ENCODE assay signal across 8 cellular contexts in the genomic region with DNA sequence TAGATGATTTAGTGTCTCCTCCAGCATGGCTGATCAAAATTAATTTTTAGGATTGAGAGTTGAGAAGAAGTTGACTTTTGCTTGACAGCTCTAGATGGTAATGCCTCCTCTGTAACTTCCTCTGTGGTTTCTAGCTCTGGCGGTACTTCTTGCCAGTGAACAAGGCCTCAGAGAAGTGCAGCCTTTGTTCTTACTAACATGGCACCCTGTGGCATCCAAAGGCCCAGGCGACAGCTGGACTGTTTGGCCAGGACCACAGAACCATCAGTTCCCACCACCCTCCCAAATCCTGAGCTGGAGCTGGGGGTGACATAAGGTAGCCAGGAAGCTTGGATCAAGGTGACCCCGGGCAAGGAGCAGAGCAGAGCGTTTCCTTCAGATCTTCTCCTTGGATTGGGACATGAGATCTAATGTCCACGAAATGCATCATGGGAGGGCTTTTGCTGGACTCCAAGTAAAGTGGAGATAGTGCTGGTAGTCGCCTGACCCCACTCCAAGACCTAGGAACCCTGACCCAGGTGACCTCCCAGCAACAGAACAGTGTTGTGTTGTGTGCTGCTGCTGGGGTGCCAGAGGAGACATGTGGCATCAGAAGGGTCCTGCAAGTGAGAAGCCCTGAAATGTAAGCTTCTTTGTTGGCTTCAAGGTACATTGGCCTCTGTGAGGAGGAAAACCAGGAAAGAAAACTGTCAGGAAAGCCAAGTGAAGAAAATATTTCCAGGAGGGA. TPM values are rescaled to one million over a fixed set of nuclear protein-coding genes. Genes with fewer than 3 reads are reported as not detected.
DNase-seq lines count a peak whose midpoint lies in the region; ATAC-seq, FAIRE-seq and TF ChIP-seq lines count a peak whose summit lies in the region.

No MANE protein-coding gene starts in this region.

- H3K4me3 ChIP-seq in naive thymus-derived CD4-positive, alpha-beta T cell (ENCODE audit: low read length), result peak overlapping the region; percentile 24
- H3K4me3 ChIP-seq in gastrocnemius medialis (no peak overlapping the region), vagina (no peak overlapping the region)

- H3K27me3 Mint-ChIP-seq in T-cell, result no peaks in the 10 kb centered on the region
- H3K27me3 Mint-ChIP-seq in naive thymus-derived CD4-positive, alpha-beta T cell, result no peaks in the 10 kb centered on the region

- CTCF ChIA-PET in T-cell (lab: Charles Lee), result interaction anchor here (0.6 to 2.1 kb wide), 9 partner anchors 9 to 145 kb away, joined by 3 to 8 read pairs (median 4); a partner anchor contains a TSS
- CTCF ChIA-PET in naive thymus-derived CD4-positive, alpha-beta T cell (lab: Charles Lee), result interaction anchor here (0.6 to 1.6 kb wide), 4 partner anchors 8 to 49 kb away, joined by 3 to 8 read pairs (median 4); no protein-coding TSS in a partner anchor

- peaks cover 78 to 80% of the 10 kb centered on the region in 2 donors for H3K4me1 ChIP-seq in naive thymus-derived CD4-positive, alpha-beta T cell (ENCODE audit: control insufficient read depth in 2 of 2, insufficient read depth in 2 of 2, low read length in 2 of 2)
- H3K4me1 ChIP-seq in gastrocnemius medialis (no peaks in the 10 kb centered on the region), vagina (no peaks in the 10 kb centered on the region)

- H3K4me1 Mint-ChIP-seq in T-cell, result peaks cover 72 to 78% (median 76%) of the 10 kb centered on the region in 3 donors
- H3K4me1 Mint-ChIP-seq in naive thymus-derived CD4-positive, alpha-beta T cell, result peaks cover 52 to 84% (median 74%) of the 10 kb centered on the region in 7 donors

- DNase-seq in GM18507 (ENCODE audit: extremely low spot score, insufficient read length, low read depth) (no peak), T-cell (peak in 28 of 34 experiments; percentile 14 to 60 (median 37)), HT-29 (ENCODE audit: low spot score) (no peak), omental fat pad (ENCODE audit: low spot score) (no peak), gastrocnemius medialis (no peak), vagina (ENCODE audit: extremely low spot score in 2 of 2) (no peak)
- DNase-seq in naive thymus-derived CD4-positive, alpha-beta T cell, result peak in 7 of 9 donors; percentile 55 to 74 (median 67)

- H3K27ac ChIP-seq in naive thymus-derived CD4-positive, alpha-beta T cell (ENCODE audit: low read depth, low read length), result peak overlapping the region; percentile 71
- no peak overlapping the region for H3K27ac ChIP-seq in gastrocnemius medialis
- H3K27ac ChIP-seq in vagina, result no peak overlapping the region

- H3K9me3 ChIP-seq in naive thymus-derived CD4-positive, alpha-beta T cell (ENCODE audit: control insufficient read depth in 2 of 3, low read length in 3 of 3), result no peaks in the 10 kb centered on the region
- H3K9me3 ChIP-seq in gastrocnemius medialis (no peaks in the 10 kb centered on the region), vagina (no peaks in the 10 kb centered on the region)

- peaks cover 24% of the 10 kb centered on the region for H3K36me3 Mint-ChIP-seq in T-cell
- H3K36me3 Mint-ChIP-seq in naive thymus-derived CD4-positive, alpha-beta T cell, result peaks cover 3 to 30% (median 20%) of the 10 kb centered on the region in 5 donors

- peaks cover 0 to 4% (median 0%) of the 10 kb centered on the region in 3 experiments for H3K36me3 ChIP-seq in naive thymus-derived CD4-positive, alpha-beta T cell (ENCODE audit: control insufficient read depth in 2 of 3, insufficient read depth in 3 of 3, low read length in 3 of 3)
- H3K36me3 ChIP-seq in gastrocnemius medialis, result no peaks in the 10 kb centered on the region
- H3K36me3 ChIP-seq in vagina, result no peaks in the 10 kb centered on the region

- ATAC-seq in HG02623 (IDR thresholded peaks at IDR 0.05; ENCODE audit: unreplicated experiment) (peak; percentile 43), T-cell (replicated peaks in 1 of 4) (peak; percentile 47 to 74 (median 65)), omental fat pad (ENCODE audit: low FRiP score) (no peak), gastrocnemius medialis (no peak)
- ATAC-seq in naive thymus-derived CD4-positive, alpha-beta T cell, result peak; percentile 59

- POLR2A ChIA-PET in T-cell (lab: Charles Lee), result interaction anchor here (0.5 to 1.4 kb wide), 11 partner anchors 8 to 1823 kb away, joined by 3 to 12 read pairs (median 5); a partner anchor contains a TSS
- POLR2A ChIA-PET in naive thymus-derived CD4-positive, alpha-beta T cell (lab: Charles Lee), result interaction anchor here (0.7 to 2.7 kb wide), 10 partner anchors 9 to 46 kb away, joined by 3 to 24 read pairs (median 10); a partner anchor contains a TSS

- H3K4me3 Mint-ChIP-seq in T-cell, result peak overlapping the region; percentile 43 to 69 (median 59)
- peak overlapping the region; percentile 43 to 81 (median 79) for H3K4me3 Mint-ChIP-seq in naive thymus-derived CD4-positive, alpha-beta T cell

- intact Hi-C loops in naive thymus-derived CD4-positive, alpha-beta T cell (cut with micrococcal nuclease), result loop anchor here (1.0 to 10.0 kb wide), 4 partner anchors 7 to 1025 kb away; a partner anchor contains a TSS
- intact Hi-C loops in gastrocnemius medialis (cut with DNase I; ENCODE audit: low total_unique reads), result no loop called here
- intact Hi-C loops in vagina (cut with DNase I), result no loop called here

- TF ChIP-seq CTCF in omental fat pad (IDR thresholded peaks at IDR 0.05), result no peak
- TF ChIP-seq CTCF in gastrocnemius medialis (IDR thresholded peaks at IDR 0.05 in 4 of 5, conservative IDR thresholded peaks at IDR 0.05 in 1 of 5), result no peak
- TF ChIP-seq CTCF in vagina (IDR thresholded peaks at IDR 0.05), result no peak

- H3K9me3 Mint-ChIP-seq in T-cell, result no peaks in the 10 kb centered on the region
- H3K9me3 Mint-ChIP-seq in naive thymus-derived CD4-positive, alpha-beta T cell, result no peaks in the 10 kb centered on the region

- in situ Hi-C loops in gastrocnemius medialis (cut with MboI; ENCODE audit: low sequenced_read_pairs in 4 of 4), result no loop called here

- no peaks in the 10 kb centered on the region for H3K27me3 ChIP-seq in naive thymus-derived CD4-positive, alpha-beta T cell (ENCODE audit: control insufficient read depth in 2 of 2, insufficient read depth in 2 of 2, low read length in 2 of 2)
- no peaks in the 10 kb centered on the region for H3K27me3 ChIP-seq in gastrocnemius medialis
- H3K27me3 ChIP-seq in vagina, result no peaks in the 10 kb centered on the region

- peak overlapping the region; percentile 95 to 97 for H3K27ac Mint-ChIP-seq in T-cell
- peak overlapping the region; percentile 84 to 97 (median 93) for H3K27ac Mint-ChIP-seq in naive thymus-derived CD4-positive, alpha-beta T cell

- FAIRE-seq in GM18507 (lab: Jason Lieb, UNC), result peak; percentile 94

- no peak for TF ChIP-seq POLR2A in gastrocnemius medialis (IDR thresholded peaks at IDR 0.05)
- TF ChIP-seq POLR2A in vagina (IDR thresholded peaks at IDR 0.05), result no peak

RNA-seq across cellular contexts. Expression of a gene that starts 41.8 kb away (rescaled TPM):
- total RNA-seq in T-cell (100 to 1,000 TPM in 1 of 5 donors, 10 to 100 TPM in 4; 86.5 to 102 (median 88.4) TPM), omental fat pad (10 to 100 TPM in 3 of 4 donors, 1 to 10 TPM in 1; 8.5 to 23.5 (median 20.5) TPM), gastrocnemius medialis (1 to 10 TPM in 2 of 4 donors, under 1 TPM in 2; 0.83 to 2.0 (median 1.2) TPM), vagina (7.4 TPM)
- total RNA-seq in naive thymus-derived CD4-positive, alpha-beta T cell, result 100 to 1,000 TPM in 1 of 5 experiments, 10 to 100 TPM in 4; 64.7 to 101 (median 88.0) TPM
- 10 to 100 TPM; 60.2 to 70.5 TPM for polyA plus RNA-seq in naive thymus-derived CD4-positive, alpha-beta T cell
- not detected in 2 replicates for total RNA-seq in HT-29 (2014; rRNA removed; shearing (Covaris generic))

Comparison
In these comparisons a context has a peak if more than half of its experiments do, and no peak if none do; other contexts are left out.
1. DNase-seq: peak in T-cell (28 of 34) and naive thymus-derived CD4-positive, alpha-beta T cell (7 of 9); none in GM18507 (single experiment), HT-29 (single experiment), omental fat pad (single experiment), gastrocnemius medialis (0 of 2) and vagina (0 of 2).
2. ATAC-seq: peak in HG02623 (single experiment), T-cell (4 of 4) and naive thymus-derived CD4-positive, alpha-beta T cell (single experiment); none in omental fat pad (single experiment) and gastrocnemius medialis (0 of 2).
3. intact Hi-C loops: an anchor here in naive thymus-derived CD4-positive, alpha-beta T cell (1.0 to 10.0 kb wide); none called in gastrocnemius medialis and vagina.